22 cellular contexts compared by ENCODE assay signal in genomic region chr13:52994865-52995264, GRCh38. TPM values are rescaled to one million over a fixed set of nuclear protein-coding genes. Genes with fewer than 3 reads are reported as not detected.
"Had no signal": no experiment of that assay in that cellular context is flagged by ENCODE, and none has a peak within 500 bp of the region (broad histone marks: within the 10 kb centered on the region; RNA-seq: fewer than 3 reads in every experiment).

No MANE protein-coding gene starts in this region.

- H2AFZ ChIP-seq: hepatocyte, neural progenitor cell had no signal

- H3K4me3 Mint-ChIP-seq: activated B cell treated with CpG ODN at 0.5 μM for 24 hours; activated CD8-positive, alpha-beta T cell treated with anti-CD3 and anti-CD28 coated beads for 36 hours; activated naive CD8-positive, alpha-beta T cell treated with anti-CD3 and anti-CD28 coated beads, Interleukin-2, amount 10 ng/mL, durations not matched to agents 7 days and 5 days; activated T-helper 17 cell treated with anti-CD3 and anti-CD28 coated beads, Interleukin-2, amount 50 U/mL, for 72 hours; neural progenitor cell had no signal

- H3K9ac ChIP-seq: neural progenitor cell had no signal

- H3K9me3 ChIP-seq: right atrium auricular region, tibial artery had no signal

- H3K27ac Mint-ChIP-seq: activated B cell treated with CpG ODN at 0.5 μM for 24 hours; activated CD8-positive, alpha-beta T cell treated with anti-CD3 and anti-CD28 coated beads for 36 hours; activated naive CD8-positive, alpha-beta T cell treated with anti-CD3 and anti-CD28 coated beads, Interleukin-2, amount 10 ng/mL, durations not matched to agents 7 days and 5 days; activated T-helper 17 cell treated with anti-CD3 and anti-CD28 coated beads, Interleukin-2, amount 50 U/mL, for 72 hours; progenitor cell of endocrine pancreas had no signal

- H3K4me1 ChIP-seq: right atrium auricular region, tibial artery had no signal

- H3K27ac ChIP-seq: cardiac muscle cell, epithelial cell of prostate, hepatocyte, neural progenitor cell, right atrium auricular region, tibial artery had no signal

- H3K9me3 Mint-ChIP-seq: activated B cell treated with CpG ODN at 0.5 μM for 24 hours; activated CD8-positive, alpha-beta T cell treated with anti-CD3 and anti-CD28 coated beads for 36 hours; activated naive CD8-positive, alpha-beta T cell treated with anti-CD3 and anti-CD28 coated beads, Interleukin-2, amount 10 ng/mL, durations not matched to agents 7 days and 5 days; activated T-helper 17 cell treated with anti-CD3 and anti-CD28 coated beads, Interleukin-2, amount 50 U/mL, for 72 hours; neural progenitor cell had no signal

- H3K36me3 ChIP-seq: cardiac muscle cell, neural progenitor cell, right atrium auricular region, tibial artery had no signal

- H3K4me3 ChIP-seq: cardiac muscle cell, hepatocyte, lung, neural progenitor cell, right atrium auricular region, tibial artery had no signal

- ATAC-seq: activated CD8-positive, alpha-beta T cell treated with anti-CD3 and anti-CD28 coated beads for 36 hours; activated T-helper 17 cell treated with anti-CD3 and anti-CD28 coated beads, Interleukin-2, amount 50 U/mL, for 72 hours; stimulated activated naive CD8-positive, alpha-beta T cell treated with anti-CD3 and anti-CD28 coated beads, Interleukin-15, Interleukin-2, amounts not matched to agents 100 U/mL and 50 U/mL, for 24 hours had no signal

- DNase-seq: activated B cell treated with CpG ODN at 0.5 μM for 24 hours; activated CD4-positive, alpha-beta T cell treated with anti-CD3 and anti-CD28 coated beads for 48 hours; activated CD8-positive, alpha-beta T cell treated with anti-CD3 and anti-CD28 coated beads for 36 hours; activated naive CD4-positive, alpha-beta T cell; activated naive CD8-positive, alpha-beta T cell treated with anti-CD3 and anti-CD28 coated beads, Interleukin-2, amount 10 ng/mL, durations not matched to agents 7 days and 5 days; activated T-cell treated with anti-CD3 and anti-CD28 coated beads, Interleukin-2, amount 50 U/mL, for 1 hour; amygdala; foreskin fibroblast; islet precursor cell; stimulated activated CD4-positive, alpha-beta T cell treated with anti-CD3 and anti-CD28 coated beads, Interleukin-2, amount 100 ng/mL, for 24 hours; stimulated activated naive CD8-positive, alpha-beta T cell treated with anti-CD3 and anti-CD28 coated beads, Interleukin-15, Interleukin-2, amounts not matched to agents 100 U/mL and 50 U/mL, for 24 hours; substantia nigra; tibial artery had no signal

- H3K79me2 ChIP-seq: hepatocyte had no signal

- H3K4me2 ChIP-seq: hepatocyte, neural progenitor cell had no signal

- H3K4me1 Mint-ChIP-seq: activated B cell treated with CpG ODN at 0.5 μM for 24 hours; activated T-helper 17 cell treated with anti-CD3 and anti-CD28 coated beads, Interleukin-2, amount 50 U/mL, for 72 hours had no signal

- H3K36me3 Mint-ChIP-seq: activated naive CD8-positive, alpha-beta T cell treated with anti-CD3 and anti-CD28 coated beads, Interleukin-2, amount 10 ng/mL, durations not matched to agents 7 days and 5 days; neural progenitor cell had no signal

- H3K27me3 ChIP-seq: cardiac muscle cell, neural progenitor cell, right atrium auricular region, tibial artery had no signal

- H3K27me3 Mint-ChIP-seq: activated naive CD8-positive, alpha-beta T cell treated with anti-CD3 and anti-CD28 coated beads, Interleukin-2, amount 10 ng/mL, durations not matched to agents 7 days and 5 days; progenitor cell of endocrine pancreas had no signal

RNA-seq across cellular contexts. Expression of gene OLFM4, which starts 33.7 kb away (rescaled TPM):
- total RNA-seq: activated B cell treated with CpG ODN at 0.5 μM for 24 hours; activated CD8-positive, alpha-beta T cell treated with anti-CD3 and anti-CD28 coated beads for 36 hours; activated naive CD8-positive, alpha-beta T cell treated with anti-CD3 and anti-CD28 coated beads, Interleukin-2, amount 10 ng/mL, durations not matched to agents 7 days and 5 days; activated T-helper 17 cell treated with anti-CD3 and anti-CD28 coated beads, Interleukin-2, amount 50 U/mL, for 72 hours; cardiac muscle cell; glomerular endothelial cell; progenitor cell of endocrine pancreas had no signal
